ENCODE assay signal across 1 cellular context in the genomic region with DNA sequence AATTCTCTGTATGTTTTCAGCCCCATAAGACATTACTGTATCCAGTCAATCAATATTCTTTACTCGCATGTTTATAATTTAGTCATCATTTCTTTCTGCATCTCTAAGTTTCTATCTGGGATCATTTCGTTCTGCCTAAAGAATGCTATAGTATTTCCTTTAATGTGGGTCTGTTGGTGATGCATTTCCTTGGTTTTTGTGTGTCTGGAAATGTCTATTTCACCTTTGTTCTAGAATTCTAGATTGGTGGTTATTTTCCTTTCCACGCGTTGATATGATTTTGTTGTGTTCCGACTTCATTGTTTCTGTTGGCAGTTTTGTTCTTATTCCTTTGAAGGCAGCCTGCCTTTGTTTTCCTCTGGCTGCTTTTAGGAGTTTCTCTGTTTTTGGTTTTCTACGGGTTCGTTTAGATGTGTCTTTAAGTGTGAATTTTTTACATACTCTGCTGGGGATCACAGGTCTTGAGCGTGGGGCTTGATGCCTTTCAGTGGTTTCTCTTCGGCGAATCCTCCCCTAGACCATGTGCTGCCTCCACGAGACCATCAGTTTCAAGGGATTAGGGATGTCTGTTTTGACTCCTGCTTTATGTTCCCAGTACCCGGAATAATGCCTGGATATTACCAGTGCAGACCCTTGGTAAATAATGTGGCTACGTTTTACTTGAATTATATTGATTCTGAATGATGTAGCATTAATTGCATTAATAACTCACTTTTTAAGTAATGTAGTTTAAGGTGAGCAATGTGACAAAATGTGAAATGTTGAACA.
TF ChIP-seq lines count a peak whose summit lies in the region.

No MANE protein-coding gene starts in this region.

TF ChIP-seq in H1, 55 proteins besides CTCF, POLR2A, EP300 and RAD21:
- no peak for TF ChIP-seq TBP (IDR thresholded peaks at IDR 0.05; ENCODE audit: low read depth, low read length)
